In the genomic region with DNA sequence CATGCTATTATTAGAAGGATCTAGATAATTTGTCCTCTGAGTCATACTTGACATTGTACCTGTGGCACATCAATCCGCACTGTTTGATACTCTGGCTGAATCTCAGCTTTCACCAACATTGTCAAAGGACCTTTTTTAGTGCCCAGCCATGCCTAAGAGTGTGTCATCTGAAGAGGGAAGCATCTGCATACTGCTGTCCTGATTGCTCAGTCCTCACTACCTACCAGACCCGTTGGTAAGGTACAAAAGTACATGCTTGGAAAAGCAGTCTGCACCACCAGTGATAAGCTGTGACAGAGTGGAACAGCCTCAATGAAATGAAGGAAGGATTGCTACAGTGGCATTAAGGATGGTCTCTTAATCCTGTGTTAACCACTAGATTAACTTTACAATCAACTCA, we compare ENCODE assay signal across 25 cellular contexts. TPM values are rescaled to one million over a fixed set of nuclear protein-coding genes. Genes with fewer than 3 reads are reported as not detected.
A peak's percentile ranks its signal among the peaks of the same experiment; 100 is the strongest.
DNase-seq lines count a peak whose midpoint lies in the region; ATAC-seq, FAIRE-seq and TF ChIP-seq lines count a peak whose summit lies in the region.
"Had no signal": no experiment of that assay in that cellular context is flagged by ENCODE, and none has a peak within 500 bp of the region (broad histone marks: within the 10 kb centered on the region; RNA-seq: fewer than 3 reads in every experiment).

No MANE protein-coding gene starts in this region.

- 75% methylated on average over 2 of the region's 2 CpGs for WGBS in HepG2 (ENCODE audit: low lambda C conversion rate)
- WGBS in right lobe of liver (ENCODE audit: insufficient coverage, low coverage, low lambda C conversion rate, missing lambda C conversion rate) = no CpG with 5 or more reads among the region's 2 CpGs
- WGBS in H1 (ENCODE audit: extremely low coverage in 1 of 2, insufficient coverage in 1 of 2, insufficient read length in 1 of 2, insufficient replicate concordance in 2 of 2, low coverage in 1 of 2, low lambda C conversion rate in 2 of 2, missing lambda C conversion rate in 1 of 2), 2 experiments = 97% methylated on average over 2 of the region's 2 CpGs; no CpG with 5 or more reads in 1 of the 2 experiments
- 73 to 88% (median 80%) methylated on average over 2 of the region's 2 CpGs for WGBS in spleen, 5 donors

- no peak overlapping the region for H4K8ac ChIP-seq in H1 (ENCODE audit: extremely low read depth, insufficient read depth, low read length)

- no peaks in the 10 kb centered on the region for H3K23me2 ChIP-seq in H1 (ENCODE audit: low read depth, low read length)

- H3K18ac ChIP-seq in H1 (ENCODE audit: extremely low read depth, low read length) = no peak overlapping the region

- no peak overlapping the region for H3K4me3 Mint-ChIP-seq in mesothelial cell of epicardium
- no peak overlapping the region for H3K4me3 Mint-ChIP-seq in activated CD4-positive, alpha-beta T cell treated with anti-CD3 and anti-CD28 coated beads, Interleukin-2, amount 10 ng/mL, durations not matched to agents 7 days and 5 days
- H3K4me3 Mint-ChIP-seq: activated B cell treated with CpG ODN at 0.5 μM for 24 hours; naive thymus-derived CD8-positive, alpha-beta T cell; type B pancreatic cell had no signal

- H3K36me3 ChIP-seq in HepG2 (replicated peaks in 1 of 2; ENCODE audit: control insufficient read depth in 1 of 2, insufficient read depth in 2 of 2, low read length in 2 of 2) = peaks cover 3 to 44% of the 10 kb centered on the region in 2 experiments
- H3K36me3 ChIP-seq in right lobe of liver = peaks cover 3 to 28% (median 10%) of the 10 kb centered on the region in 4 donors
- H3K36me3 ChIP-seq in H1 (ENCODE audit: control insufficient read depth in 2 of 4, insufficient read depth in 4 of 4, low read length in 3 of 4) = peaks cover 15 to 61% (median 38%) of the 10 kb centered on the region in 4 experiments
- peaks cover 3 to 74% (median 50%) of the 10 kb centered on the region in 6 donors for H3K36me3 ChIP-seq in spleen

- H3K9me3 ChIP-seq in HepG2 (ENCODE audit: low read length) (no peaks in the 10 kb centered on the region), right lobe of liver (no peaks in the 10 kb centered on the region), H1 (ENCODE audit: insufficient read depth in 2 of 2, low read depth in 1 of 2, low read length in 1 of 2) (no peaks in the 10 kb centered on the region), spleen (no peaks in the 10 kb centered on the region)
- H3K9me3 ChIP-seq: BLaER1, HAP-1 had no signal

- H2BK5ac ChIP-seq in H1 (ENCODE audit: low read depth, low read length) = no peak overlapping the region

- H3K4me2 ChIP-seq in HepG2 (ENCODE audit: low read depth, low read length) (no peak overlapping the region), H1 (ENCODE audit: insufficient read depth in 1 of 2, low read depth in 2 of 2, low read length in 2 of 2) (no peak overlapping the region)
- H3K4me2 ChIP-seq: BLaER1 had no signal

- H2BK120ac ChIP-seq in H1 (replicated peaks; ENCODE audit: low read depth, low read length) = no peak overlapping the region

- H3K9ac ChIP-seq in HepG2 (ENCODE audit: insufficient read depth, low read depth, low read length) (no peak overlapping the region), H1 (replicated peaks in 1 of 4; ENCODE audit: extremely low read depth in 1 of 4, low read depth in 3 of 4, low read length in 3 of 4) (no peak overlapping the region)
- H3K9ac ChIP-seq: BLaER1 had no signal

- H3K79me2 ChIP-seq in HepG2 (ENCODE audit: insufficient read depth, low read length) (no peaks in the 10 kb centered on the region), H1 (ENCODE audit: control insufficient read depth in 1 of 2, insufficient read depth in 2 of 2, low read length in 2 of 2) (no peaks in the 10 kb centered on the region)

- no peak overlapping the region for H3K27ac ChIP-seq in HepG2 (ENCODE audit: extremely low read length, insufficient read depth, low read length)
- H3K27ac ChIP-seq in right lobe of liver = no peak overlapping the region
- no peak overlapping the region for H3K27ac ChIP-seq in H1 (ENCODE audit: low read depth, low read length)
- H3K27ac ChIP-seq in spleen = no peak overlapping the region
- H3K27ac ChIP-seq: BLaER1 had no signal

- H3K4me3 ChIP-seq in HepG2 (replicated peaks in 1 of 3; ENCODE audit: insufficient read depth in 1 of 3, low read depth in 2 of 3, low read length in 3 of 3) (no peak overlapping the region), right lobe of liver (no peak overlapping the region), H1 (ENCODE audit: extremely low read depth in 1 of 4, insufficient read depth in 2 of 4, low read depth in 3 of 4, low read length in 4 of 4) (no peak overlapping the region), spleen (no peak overlapping the region)
- H3K4me3 ChIP-seq: BLaER1, HAP-1 had no signal

- no peak overlapping the region for H3K4ac ChIP-seq in H1 (replicated peaks; ENCODE audit: insufficient read length, low read depth, low read length)

- H2AK5ac ChIP-seq in H1 (ENCODE audit: low read depth, low read length) = no peak overlapping the region

- no peak overlapping the region for H3K14ac ChIP-seq in H1 (ENCODE audit: insufficient read length)

- H2AFZ ChIP-seq in HepG2 (ENCODE audit: low read length) (no peak overlapping the region), H1 (ENCODE audit: low read length) (no peak overlapping the region)

- intact Hi-C loops in HepG2 (cut with micrococcal nuclease; ENCODE audit: unreplicated experiment) (no loop called here), right lobe of liver (cut with DNase I) (no loop called here), spleen (cut with DNase I; ENCODE audit: low total_unique reads) (no loop called here)

- BruUV-seq in HepG2 (replicated peaks; lab: Mats Ljungman, UMichigan) = no TSS peak

- H3K9me3 Mint-ChIP-seq in mesothelial cell of epicardium = no peaks in the 10 kb centered on the region
- H3K9me3 Mint-ChIP-seq in activated CD4-positive, alpha-beta T cell treated with anti-CD3 and anti-CD28 coated beads, Interleukin-2, amount 10 ng/mL, durations not matched to agents 7 days and 5 days = no peaks in the 10 kb centered on the region
- H3K9me3 Mint-ChIP-seq: activated B cell treated with CpG ODN at 0.5 μM for 24 hours; naive thymus-derived CD8-positive, alpha-beta T cell; type B pancreatic cell had no signal

- TF ChIP-seq RAD21 in HepG2 (CRISPR knock-in tag; IDR thresholded peaks at IDR 0.05) = no peak
- TF ChIP-seq RAD21 in H1 (IDR thresholded peaks at IDR 0.05 in 1 of 2, conservative IDR thresholded peaks at IDR 0.05 in 1 of 2; ENCODE audit: low read depth in 2 of 2, low read length in 2 of 2) = no peak

- H3K56ac ChIP-seq in H1 (replicated peaks; ENCODE audit: insufficient read length, low read depth, low read length) = no peak overlapping the region

- H3K79me1 ChIP-seq in H1 (ENCODE audit: low read depth, low read length) = no peaks in the 10 kb centered on the region

- no peak overlapping the region for H4K5ac ChIP-seq in H1 (ENCODE audit: insufficient read length, low read depth, low read length)

- ATAC-seq in HepG2 = peak; percentile 44
- no peak for ATAC-seq in right lobe of liver
- ATAC-seq: naive thymus-derived CD8-positive, alpha-beta T cell had no signal

- in situ Hi-C loops in HepG2 (cut with HindIII; ENCODE audit: extremely low pct_ligation_motif_present, low pct_unique_long_range_greater_than_20kb) = no loop called here

- FAIRE-seq in HepG2 (lab: Jason Lieb, UNC) (no peak), H1 (lab: Jason Lieb, UNC) (no peak)
- FAIRE-seq: GM19239 had no signal

- peaks cover 22% of the 10 kb centered on the region for H3K36me3 Mint-ChIP-seq in mesothelial cell of epicardium
- peaks cover 33% of the 10 kb centered on the region for H3K36me3 Mint-ChIP-seq in activated CD4-positive, alpha-beta T cell treated with anti-CD3 and anti-CD28 coated beads, Interleukin-2, amount 10 ng/mL, durations not matched to agents 7 days and 5 days (ENCODE audit: low read depth)

- H3K27me3 Mint-ChIP-seq in mesothelial cell of epicardium (ENCODE audit: low read depth) = no peaks in the 10 kb centered on the region
- no peaks in the 10 kb centered on the region for H3K27me3 Mint-ChIP-seq in activated CD4-positive, alpha-beta T cell treated with anti-CD3 and anti-CD28 coated beads, Interleukin-2, amount 10 ng/mL, durations not matched to agents 7 days and 5 days
- H3K27me3 Mint-ChIP-seq: activated B cell treated with CpG ODN at 0.5 μM for 24 hours; naive thymus-derived CD8-positive, alpha-beta T cell; type B pancreatic cell had no signal

- H4K20me1 ChIP-seq in HepG2 (ENCODE audit: insufficient read depth, low read length) (no peaks in the 10 kb centered on the region; the same call in 1 of the 2 replicates), H1 (replicated peaks in 1 of 2; ENCODE audit: control insufficient read depth in 1 of 2, insufficient read depth in 2 of 2, low read length in 2 of 2) (peaks cover 0 to 1% of the 10 kb centered on the region in 2 experiments)

- POLR2A ChIA-PET in HepG2 (lab: Yijun Ruan, JAX) = interaction anchor here (1.9 kb wide), 1 partner anchor 9 kb away, joined by 9 read pairs; no protein-coding TSS in a partner anchor
- POLR2A ChIA-PET in H1 (lab: Charles Lee; ENCODE audit: partially characterized antibody) = interaction anchor here (0.6 to 15.0 kb wide), 11 partner anchors 8 to 211 kb away, joined by 3 to 124 read pairs (median 3); no protein-coding TSS in a partner anchor
- POLR2A ChIA-PET in activated CD4-positive, alpha-beta T cell treated with anti-CD3 and anti-CD28 coated beads, Interleukin-2, amount 10 ng/mL, durations not matched to agents 7 days and 5 days (lab: Charles Lee) = no interaction called here

- TF ChIP-seq CTCF in HepG2 (CRISPR knock-in tag; IDR thresholded peaks at IDR 0.05) (no peak), right lobe of liver (IDR thresholded peaks at IDR 0.05) (no peak), H1 (IDR thresholded peaks at IDR 0.05; ENCODE audit: control extremely low read depth in 1 of 3, insufficient read depth in 1 of 3, low read depth in 1 of 3, low read length in 3 of 3) (no peak), mesothelial cell of epicardium (IDR thresholded peaks at IDR 0.05; ENCODE audit: unreplicated experiment) (no peak), spleen (IDR thresholded peaks at IDR 0.05 in 8 of 11, conservative IDR thresholded peaks at IDR 0.05 in 3 of 11) (no peak)

- no peak for TF ChIP-seq EP300 in HepG2 (IDR thresholded peaks at IDR 0.05; ENCODE audit: low read depth in 2 of 2, low read length in 2 of 2)
- TF ChIP-seq EP300 in HepG2 (CRISPR knock-in tag; IDR thresholded peaks at IDR 0.05; ENCODE audit: borderline replicate concordance) = no peak
- TF ChIP-seq EP300 in H1 (IDR thresholded peaks at IDR 0.05; ENCODE audit: borderline replicate concordance in 1 of 2, low read depth in 2 of 2, low read length in 2 of 2) = no peak

- no peak overlapping the region for H2BK20ac ChIP-seq in H1 (ENCODE audit: low read length)

- no peak overlapping the region for H2BK15ac ChIP-seq in H1 (ENCODE audit: low read length)

- no peak overlapping the region for H4K91ac ChIP-seq in H1 (replicated peaks; ENCODE audit: insufficient read length, low read length)

- no peak overlapping the region for H3K23ac ChIP-seq in H1 (ENCODE audit: insufficient read length)

- no peaks in the 10 kb centered on the region for H3K27me3 ChIP-seq in HepG2 (ENCODE audit: control insufficient read depth in 1 of 2, insufficient read depth in 2 of 2, low read length in 2 of 2)
- H3K27me3 ChIP-seq in right lobe of liver = no peaks in the 10 kb centered on the region
- no peaks in the 10 kb centered on the region for H3K27me3 ChIP-seq in H1 (replicated peaks in 1 of 4; ENCODE audit: control insufficient read depth in 3 of 4, extremely low read depth in 1 of 4, insufficient read depth in 3 of 4, low read length in 3 of 4)
- no peaks in the 10 kb centered on the region for H3K27me3 ChIP-seq in spleen (replicated peaks in 1 of 7)
- H3K27me3 ChIP-seq: BLaER1 had no signal

- CTCF ChIA-PET in HepG2 (lab: Yijun Ruan, JAX; ENCODE audit: low intra/inter-chr PET ratio, low total read pairs) (no interaction called here), H1 (lab: Charles Lee; ENCODE audit: partially characterized antibody) (interaction anchor here (1.5 to 2.1 kb wide), 2 partner anchors 88 to 188 kb away, joined by 3 to 10 read pairs; no protein-coding TSS in a partner anchor)
- CTCF ChIA-PET in activated CD4-positive, alpha-beta T cell treated with anti-CD3 and anti-CD28 coated beads, Interleukin-2, amount 10 ng/mL, durations not matched to agents 7 days and 5 days (lab: Charles Lee) = interaction anchor here (0.8 to 1.8 kb wide), 2 partner anchors 27 to 34 kb away, joined by 3 to 5 read pairs; a partner anchor contains a TSS

- DNase-seq in HepG2 (ENCODE audit: low spot score) = no peak
- DNase-seq in right lobe of liver = no peak
- no peak for DNase-seq in H1 (ENCODE audit: low read depth in 1 of 2, low spot score in 2 of 2)
- no peak for DNase-seq in mesothelial cell of epicardium (ENCODE audit: low spot score in 2 of 2, unreplicated experiment in 2 of 2)
- DNase-seq in spleen = no peak
- no peak for DNase-seq in hypothalamus (lab: John Stamatoyannopoulos, UW)
- no peak for DNase-seq in activated CD4-positive, alpha-beta T cell treated with anti-CD3 and anti-CD28 coated beads, Interleukin-2, amount 10 ng/mL, durations not matched to agents 7 days and 5 days
- DNase-seq: activated B cell treated with CpG ODN at 0.5 μM for 24 hours; activated CD4-positive, alpha-beta T cell treated with anti-CD3 and anti-CD28 coated beads, Interleukin-2, amount 50 U/mL, for 48 hours; activated gamma-delta T cell; DMS79; effector CD8-positive, alpha-beta T cell; GDM1; naive thymus-derived CD8-positive, alpha-beta T cell; NCI-H1092 treated with DMSO at 0.1 percent for 48 hours; NCI-H187 treated with DMSO at 0.1 percent for 48 hours; NCI-H524 treated with DMSO at 0.1 percent for 48 hours; occipital lobe; SIG-M5; stimulated activated CD4-positive, alpha-beta T cell treated with anti-CD3 and anti-CD28 coated beads, Interleukin-2, amount 100 ng/mL, for 48 hours; SW 1271 had no signal

- H3K4me1 Mint-ChIP-seq in mesothelial cell of epicardium = no peaks in the 10 kb centered on the region
- no peaks in the 10 kb centered on the region for H3K4me1 Mint-ChIP-seq in activated CD4-positive, alpha-beta T cell treated with anti-CD3 and anti-CD28 coated beads, Interleukin-2, amount 10 ng/mL, durations not matched to agents 7 days and 5 days
- H3K4me1 Mint-ChIP-seq: activated B cell treated with CpG ODN at 0.5 μM for 24 hours; naive thymus-derived CD8-positive, alpha-beta T cell had no signal

- H2BK12ac ChIP-seq in H1 (ENCODE audit: low read depth, low read length) = no peak overlapping the region

- H3K4me1 ChIP-seq in HepG2 (ENCODE audit: insufficient read depth, low read length) = no peaks in the 10 kb centered on the region
- peaks cover 0 to 12% (median 0%) of the 10 kb centered on the region in 4 donors for H3K4me1 ChIP-seq in right lobe of liver
- no peaks in the 10 kb centered on the region for H3K4me1 ChIP-seq in H1 (replicated peaks in 1 of 4; ENCODE audit: control insufficient read depth in 3 of 4, insufficient read depth in 4 of 4, low read length in 3 of 4)
- H3K4me1 ChIP-seq in spleen = peaks cover 0 to 8% (median 0%) of the 10 kb centered on the region in 6 donors
- H3K4me1 ChIP-seq: BLaER1, HAP-1 had no signal

- H3K27ac Mint-ChIP-seq in mesothelial cell of epicardium = peak overlapping the region; percentile 51
- no peak overlapping the region for H3K27ac Mint-ChIP-seq in activated CD4-positive, alpha-beta T cell treated with anti-CD3 and anti-CD28 coated beads, Interleukin-2, amount 10 ng/mL, durations not matched to agents 7 days and 5 days
- H3K27ac Mint-ChIP-seq: activated B cell treated with CpG ODN at 0.5 μM for 24 hours, type B pancreatic cell had no signal

- TF ChIP-seq POLR2A in HepG2 (IDR thresholded peaks at IDR 0.05; ENCODE audit: insufficient read depth in 1 of 2, low read depth in 2 of 2, low read length in 2 of 2) = no peak
- TF ChIP-seq POLR2A in right lobe of liver (IDR thresholded peaks at IDR 0.05) = no peak
- TF ChIP-seq POLR2A in H1 (IDR thresholded peaks at IDR 0.05; ENCODE audit: control extremely low read depth in 1 of 2, low read depth in 2 of 2, low read length in 2 of 2) = peak; percentile 30 to 43; a peak in 2 of 3 replicates
- TF ChIP-seq POLR2A in spleen (IDR thresholded peaks at IDR 0.05) = no peak

RNA-seq across cellular contexts. Expression of a gene that starts 17.1 kb away (rescaled TPM):
- total RNA-seq in HepG2 (2016; rRNA removed; fragmentation: Illumina TruSeq; extraction: Trizol) (5.4 and 7.2 TPM in 2 replicates), right lobe of liver (1 to 10 TPM in 1 of 6 experiments, under 1 TPM in 5; 0.29 to 2.1 (median 0.44) TPM), mesothelial cell of epicardium (3.9 to 4.5 TPM (median 4.0 TPM) in 3 replicates), spleen (1 to 10 TPM; 1.3 to 9.2 (median 6.5) TPM)
- 4.9 and 5.4 TPM in 2 replicates for total RNA-seq in HepG2 (2016; cell fraction: cytosol; rRNA removed; fragmentation: Illumina TruSeq; extraction: Trizol; ENCODE audit: low read depth)
- total RNA-seq in HepG2 (2016; cell fraction: insoluble cytoplasmic fraction; rRNA removed; fragmentation: Illumina TruSeq; extraction: Trizol) = 5.3 and 8.1 TPM in 2 replicates
- total RNA-seq in HepG2 (2016; cell fraction: membrane; rRNA removed; fragmentation: Illumina TruSeq; extraction: Trizol) = 9.5 and 9.8 TPM in 2 replicates
- 2.3 TPM in 2 replicates for total RNA-seq in HepG2 (2016; cell fraction: nucleus; rRNA removed; fragmentation: Illumina TruSeq; extraction: Trizol)
- polyA plus RNA-seq in HepG2 (2011; rRNA removed) (2.1 and 2.4 TPM in 2 replicates), H1 (2011; rRNA removed) (0.06 TPM in 1 of 2 replicates, not detected in the other), spleen (1 to 10 TPM; 1.2 to 4.5 (median 1.7) TPM)
- 1.5 and 1.8 TPM in 2 replicates for polyA plus RNA-seq in HepG2 (2011; cell fraction: cytosol; rRNA removed)
- polyA plus RNA-seq in HepG2 (2011; cell fraction: nucleus; rRNA removed) = 0.77 and 1.0 TPM in 2 replicates
- polyA plus RNA-seq in HepG2 (2012) = 0.56 and 0.93 TPM in 2 replicates
- 5.2 and 6.1 TPM in 2 replicates for polyA plus RNA-seq in HepG2 (2016; cell fraction: cytosol; fragmentation: Illumina TruSeq; extraction: Trizol; ENCODE audit: low read depth)
- 6.7 and 6.9 TPM in 2 replicates for polyA plus RNA-seq in HepG2 (2016; cell fraction: insoluble cytoplasmic fraction; fragmentation: Illumina TruSeq; extraction: Trizol; ENCODE audit: low read depth)
- 7.6 and 7.9 TPM in 2 replicates for polyA plus RNA-seq in HepG2 (2016; cell fraction: membrane; fragmentation: Illumina TruSeq; extraction: Trizol; ENCODE audit: low read depth)
- polyA plus RNA-seq in HepG2 (2016; cell fraction: nucleus; fragmentation: Illumina TruSeq; extraction: Trizol; ENCODE audit: insufficient read depth, low read depth) = 2.5 and 2.7 TPM in 2 replicates
- polyA minus RNA-seq in HepG2 (2011; rRNA and poly(A)+ RNA removed; ENCODE audit: low replicate concordance) = 0.74 and 6.6 TPM in 2 replicates
- 1.2 and 1.5 TPM in 2 replicates for polyA minus RNA-seq in HepG2 (2011; cell fraction: cytosol; rRNA and poly(A)+ RNA removed)
- polyA minus RNA-seq in HepG2 (2011; cell fraction: nucleus; rRNA and poly(A)+ RNA removed) = 1.7 and 1.9 TPM in 2 replicates
- total RNA-seq in H1 (2021; fragmentation: NEBNext Ultra II Directional; extraction: Animal tissue kit (Norgen Biotek cat#: 25700)) = 0.17 TPM in 1 of 2 replicates, not detected in the other
- polyA plus RNA-seq in H1 (2011; cell fraction: cytosol; rRNA removed) = 0.45 TPM
- polyA plus RNA-seq in H1 (2011; cell fraction: nucleus; rRNA removed) = not detected
- not detected in 4 replicates for polyA plus RNA-seq in H1 (2012, experiment 1 of 2)
- not detected for polyA plus RNA-seq in H1 (2012, experiment 2 of 2)
- polyA plus RNA-seq in H1 (2013, experiment 1 of 2) = 0.08 TPM
- 0.06 TPM for polyA plus RNA-seq in H1 (2013, experiment 2 of 2)
- 0.12 TPM in 1 of 2 replicates, not detected in the other for polyA minus RNA-seq in H1 (2011; rRNA and poly(A)+ RNA removed)
- polyA minus RNA-seq in H1 (2011; cell fraction: cytosol; rRNA and poly(A)+ RNA removed) = not detected
- 0.20 TPM for polyA minus RNA-seq in H1 (2011; cell fraction: nucleus; rRNA and poly(A)+ RNA removed)
- total RNA-seq in activated CD4-positive, alpha-beta T cell treated with anti-CD3 and anti-CD28 coated beads, Interleukin-2, amount 10 ng/mL, durations not matched to agents 7 days and 5 days = not detected
- total RNA-seq: activated B cell treated with CpG ODN at 0.5 μM for 24 hours; naive thymus-derived CD8-positive, alpha-beta T cell had no signal
- polyA plus RNA-seq: naive thymus-derived CD8-positive, alpha-beta T cell had no signal

RNA-seq across cellular contexts. Expression of a gene that starts 34.5 kb away (rescaled TPM):
- total RNA-seq in HepG2 (2016; rRNA removed; fragmentation: Illumina TruSeq; extraction: Trizol) (166 and 305 TPM in 2 replicates), right lobe of liver (10 to 100 TPM; 50.1 to 66.1 (median 58.8) TPM), mesothelial cell of epicardium (387 to 395 TPM (median 388 TPM) in 3 replicates), spleen (100 to 1,000 TPM; 122 to 181 (median 158) TPM)
- total RNA-seq in HepG2 (2016; cell fraction: cytosol; rRNA removed; fragmentation: Illumina TruSeq; extraction: Trizol; ENCODE audit: low read depth) = 37.3 and 46.0 TPM in 2 replicates
- total RNA-seq in HepG2 (2016; cell fraction: insoluble cytoplasmic fraction; rRNA removed; fragmentation: Illumina TruSeq; extraction: Trizol) = 177 and 299 TPM in 2 replicates
- 67.8 and 83.4 TPM in 2 replicates for total RNA-seq in HepG2 (2016; cell fraction: membrane; rRNA removed; fragmentation: Illumina TruSeq; extraction: Trizol)
- 140 and 152 TPM in 2 replicates for total RNA-seq in HepG2 (2016; cell fraction: nucleus; rRNA removed; fragmentation: Illumina TruSeq; extraction: Trizol)
- polyA plus RNA-seq in HepG2 (2011; rRNA removed) (56.3 and 64.4 TPM in 2 replicates), H1 (2011; rRNA removed) (93.1 and 147 TPM in 2 replicates), spleen (10 to 100 TPM; 42.4 to 74.1 (median 61.0) TPM)
- 36.1 and 53.3 TPM in 2 replicates for polyA plus RNA-seq in HepG2 (2011; cell fraction: cytosol; rRNA removed)
- 68.0 and 80.6 TPM in 2 replicates for polyA plus RNA-seq in HepG2 (2011; cell fraction: nucleus; rRNA removed)
- polyA plus RNA-seq in HepG2 (2012) = 110 and 117 TPM in 2 replicates
- 14.3 and 16.1 TPM in 2 replicates for polyA plus RNA-seq in HepG2 (2016; cell fraction: cytosol; fragmentation: Illumina TruSeq; extraction: Trizol; ENCODE audit: low read depth)
- 281 and 295 TPM in 2 replicates for polyA plus RNA-seq in HepG2 (2016; cell fraction: insoluble cytoplasmic fraction; fragmentation: Illumina TruSeq; extraction: Trizol; ENCODE audit: low read depth)
- polyA plus RNA-seq in HepG2 (2016; cell fraction: membrane; fragmentation: Illumina TruSeq; extraction: Trizol; ENCODE audit: low read depth) = 29.4 and 38.8 TPM in 2 replicates
- 174 and 180 TPM in 2 replicates for polyA plus RNA-seq in HepG2 (2016; cell fraction: nucleus; fragmentation: Illumina TruSeq; extraction: Trizol; ENCODE audit: insufficient read depth, low read depth)
- 72.7 and 122 TPM in 2 replicates for polyA minus RNA-seq in HepG2 (2011; rRNA and poly(A)+ RNA removed; ENCODE audit: low replicate concordance)
- polyA minus RNA-seq in HepG2 (2011; cell fraction: cytosol; rRNA and poly(A)+ RNA removed) = 73.0 and 79.8 TPM in 2 replicates
- polyA minus RNA-seq in HepG2 (2011; cell fraction: nucleus; rRNA and poly(A)+ RNA removed) = 125 and 154 TPM in 2 replicates
- total RNA-seq in H1 (2021; fragmentation: NEBNext Ultra II Directional; extraction: Animal tissue kit (Norgen Biotek cat#: 25700)) = 397 and 402 TPM in 2 replicates
- 147 TPM for polyA plus RNA-seq in H1 (2011; cell fraction: cytosol; rRNA removed)
- polyA plus RNA-seq in H1 (2011; cell fraction: nucleus; rRNA removed) = 97.4 TPM
- 262 to 316 TPM (median 294 TPM) in 4 replicates for polyA plus RNA-seq in H1 (2012, experiment 1 of 2)
- 36.2 TPM for polyA plus RNA-seq in H1 (2012, experiment 2 of 2)
- 165 TPM for polyA plus RNA-seq in H1 (2013, experiment 1 of 2)
- 156 TPM for polyA plus RNA-seq in H1 (2013, experiment 2 of 2)
- polyA minus RNA-seq in H1 (2011; rRNA and poly(A)+ RNA removed) = 297 and 391 TPM in 2 replicates
- polyA minus RNA-seq in H1 (2011; cell fraction: cytosol; rRNA and poly(A)+ RNA removed) = 150 TPM
- 219 TPM for polyA minus RNA-seq in H1 (2011; cell fraction: nucleus; rRNA and poly(A)+ RNA removed)
- total RNA-seq in activated CD4-positive, alpha-beta T cell treated with anti-CD3 and anti-CD28 coated beads, Interleukin-2, amount 10 ng/mL, durations not matched to agents 7 days and 5 days = 100 to 1,000 TPM; 311 TPM

RNA-seq across cellular contexts. Expression of a gene that starts 35.1 kb away (rescaled TPM):
- 84.8 and 98.0 TPM in 2 replicates for total RNA-seq in HepG2 (2016; rRNA removed; fragmentation: Illumina TruSeq; extraction: Trizol)
- 40.9 and 53.0 TPM in 2 replicates for total RNA-seq in HepG2 (2016; cell fraction: cytosol; rRNA removed; fragmentation: Illumina TruSeq; extraction: Trizol; ENCODE audit: low read depth)
- total RNA-seq in HepG2 (2016; cell fraction: insoluble cytoplasmic fraction; rRNA removed; fragmentation: Illumina TruSeq; extraction: Trizol) = 88.0 and 114 TPM in 2 replicates
- 51.0 and 60.6 TPM in 2 replicates for total RNA-seq in HepG2 (2016; cell fraction: membrane; rRNA removed; fragmentation: Illumina TruSeq; extraction: Trizol)
- total RNA-seq in HepG2 (2016; cell fraction: nucleus; rRNA removed; fragmentation: Illumina TruSeq; extraction: Trizol) = 37.3 and 44.7 TPM in 2 replicates
- polyA plus RNA-seq in HepG2 (2011; rRNA removed) = 43.2 and 57.7 TPM in 2 replicates
- polyA plus RNA-seq in HepG2 (2011; cell fraction: cytosol; rRNA removed) = 29.4 and 47.2 TPM in 2 replicates
- 14.4 and 22.1 TPM in 2 replicates for polyA plus RNA-seq in HepG2 (2011; cell fraction: nucleus; rRNA removed)
- polyA plus RNA-seq in HepG2 (2012) = 56.4 and 66.6 TPM in 2 replicates
- 40.3 and 46.7 TPM in 2 replicates for polyA plus RNA-seq in HepG2 (2016; cell fraction: cytosol; fragmentation: Illumina TruSeq; extraction: Trizol; ENCODE audit: low read depth)
- 108 and 130 TPM in 2 replicates for polyA plus RNA-seq in HepG2 (2016; cell fraction: insoluble cytoplasmic fraction; fragmentation: Illumina TruSeq; extraction: Trizol; ENCODE audit: low read depth)
- polyA plus RNA-seq in HepG2 (2016; cell fraction: membrane; fragmentation: Illumina TruSeq; extraction: Trizol; ENCODE audit: low read depth) = 49.0 and 60.3 TPM in 2 replicates
- 67.9 and 77.3 TPM in 2 replicates for polyA plus RNA-seq in HepG2 (2016; cell fraction: nucleus; fragmentation: Illumina TruSeq; extraction: Trizol; ENCODE audit: insufficient read depth, low read depth)
- polyA minus RNA-seq in HepG2 (2011; rRNA and poly(A)+ RNA removed; ENCODE audit: low replicate concordance) = 8.8 and 12.4 TPM in 2 replicates
- 8.7 and 14.6 TPM in 2 replicates for polyA minus RNA-seq in HepG2 (2011; cell fraction: cytosol; rRNA and poly(A)+ RNA removed)
- 37.0 and 37.7 TPM in 2 replicates for polyA minus RNA-seq in HepG2 (2011; cell fraction: nucleus; rRNA and poly(A)+ RNA removed)
- total RNA-seq in right lobe of liver = 10 to 100 TPM; 14.1 to 27.6 (median 19.6) TPM
- 54.1 and 68.0 TPM in 2 replicates for total RNA-seq in H1 (2021; fragmentation: NEBNext Ultra II Directional; extraction: Animal tissue kit (Norgen Biotek cat#: 25700))
- polyA plus RNA-seq in H1 (2011; rRNA removed) = 33.5 and 74.2 TPM in 2 replicates
- polyA plus RNA-seq in H1 (2011; cell fraction: cytosol; rRNA removed) = 86.7 TPM
- 14.5 TPM for polyA plus RNA-seq in H1 (2011; cell fraction: nucleus; rRNA removed)
- 74.2 to 105 TPM (median 79.3 TPM) in 4 replicates for polyA plus RNA-seq in H1 (2012, experiment 1 of 2)
- 71.6 TPM for polyA plus RNA-seq in H1 (2012, experiment 2 of 2)
- 80.0 TPM for polyA plus RNA-seq in H1 (2013, experiment 1 of 2)
- polyA plus RNA-seq in H1 (2013, experiment 2 of 2) = 82.3 TPM
- polyA minus RNA-seq in H1 (2011; rRNA and poly(A)+ RNA removed) = 18.8 and 20.6 TPM in 2 replicates
- 13.5 TPM for polyA minus RNA-seq in H1 (2011; cell fraction: cytosol; rRNA and poly(A)+ RNA removed)
- polyA minus RNA-seq in H1 (2011; cell fraction: nucleus; rRNA and poly(A)+ RNA removed) = 20.0 TPM
- total RNA-seq in mesothelial cell of epicardium = 37.8 to 41.3 TPM (median 39.3 TPM) in 3 replicates
- total RNA-seq in spleen = 10 to 100 TPM; 26.7 to 46.2 (median 35.4) TPM
- 10 to 100 TPM; 52.9 to 70.5 (median 53.1) TPM for polyA plus RNA-seq in spleen
- total RNA-seq in activated CD4-positive, alpha-beta T cell treated with anti-CD3 and anti-CD28 coated beads, Interleukin-2, amount 10 ng/mL, durations not matched to agents 7 days and 5 days = 10 to 100 TPM; 51.0 to 57.6 TPM

Comparison
In these comparisons a context has a peak if more than half of its experiments do, and no peak if none do; other contexts are left out.
1. POLR2A ChIP-seq: peak in H1 (2 of 2); none in HepG2 (0 of 2), right lobe of liver (single experiment) and spleen (0 of 3).